Comparison of ENCODE assay signal across 8 cellular contexts in genomic region chr3:63933459-63933858, GRCh38. TPM values are rescaled to one million over a fixed set of nuclear protein-coding genes. Genes with fewer than 3 reads are reported as not detected.
DNase-seq lines count a peak whose midpoint lies in the region; ATAC-seq, FAIRE-seq and TF ChIP-seq lines count a peak whose summit lies in the region.

No MANE protein-coding gene starts in this region.

- no peaks in the 10 kb centered on the region for H3K27me3 ChIP-seq in GM12878 (replicated peaks in 1 of 2; ENCODE audit: control insufficient read depth in 2 of 2, insufficient read depth in 2 of 2, low read length in 1 of 2)

- DNase-seq in GM12891 (ENCODE audit: insufficient read length, low spot score) (no peak), GM12878 (ENCODE audit: low read depth, low spot score) (no peak), RCC 7860 (ENCODE audit: low spot score) (no peak), NCI-H524 (lab: John Stamatoyannopoulos, UW) (no peak), A172 (ENCODE audit: low spot score) (no peak)
- no peak for DNase-seq in activated CD4-positive, alpha-beta T cell treated with anti-CD3 and anti-CD28 coated beads for 48 hours

- no peaks in the 10 kb centered on the region; a peak in 2 of 4 replicates for H3K36me3 ChIP-seq in GM12878 (ENCODE audit: control insufficient read depth in 2 of 2, insufficient read depth in 2 of 2, low read length in 1 of 2)

- ATAC-seq in GM21526 (IDR thresholded peaks at IDR 0.05; ENCODE audit: low FRiP score, unreplicated experiment) (peak; percentile 69), HG03521 (IDR thresholded peaks at IDR 0.05; ENCODE audit: unreplicated experiment) (peak; percentile 38), GM12878 (peak; percentile 72)

- FAIRE-seq in GM12891 (lab: Jason Lieb, UNC) (peak; percentile 78), GM12878 (lab: Jason Lieb, UNC) (no peak), RCC 7860 (lab: Jason Lieb, UNC) (no peak)

- SMC1A ChIA-PET in GM12878 (lab: Charles Lee; ENCODE audit: uncharacterized antibody, unreplicated experiment), result interaction anchor here (0.6 to 1.3 kb wide), 9 partner anchors 10 to 95 kb away, joined by 3 to 6 read pairs (median 4); no protein-coding TSS in a partner anchor

- H2AFZ ChIP-seq in GM12878 (ENCODE audit: control insufficient read depth, low read depth, low read length), result no peak overlapping the region

- H3K9me3 ChIP-seq in GM12878 (replicated peaks; ENCODE audit: control insufficient read depth, insufficient read depth, low read length), result no peaks in the 10 kb centered on the region

- BruUV-seq in GM12878 (replicated peaks; lab: Mats Ljungman, UMichigan), result no TSS peak

- no peak overlapping the region for H3K9ac ChIP-seq in GM12878 (ENCODE audit: control insufficient read depth, insufficient read depth, low read length)

- 0 out of 4 replicates have a peak, but pooled peaks of 1 of the 2 experiments have one; percentile 43 for TF ChIP-seq EP300 in GM12878 (IDR thresholded peaks at IDR 0.05; ENCODE audit: borderline replicate concordance in 1 of 2, control insufficient read depth in 1 of 2, low read depth in 2 of 2, low read length in 2 of 2)

- peaks cover 42% of the 10 kb centered on the region for H3K4me1 ChIP-seq in GM12878 (ENCODE audit: control insufficient read depth, insufficient read depth, low read length)

- POLR2A ChIA-PET in GM12878 (lab: Charles Lee), result interaction anchor here (1.2 kb wide), 1 partner anchor 12 kb away, joined by 3 read pairs; no protein-coding TSS in a partner anchor

- peak overlapping the region; percentile 30 for H3K4me3 ChIP-seq in GM12878

- TF ChIP-seq POLR2A in GM12891 (IDR thresholded peaks at IDR 0.05; ENCODE audit: low read depth, low read length) (no peak), GM12878 (IDR thresholded peaks at IDR 0.05; ENCODE audit: low read depth, low read length) (no peak)

- TF ChIP-seq RAD21 in GM12878 (IDR thresholded peaks at IDR 0.05; ENCODE audit: insufficient read depth, low read depth, low read length), result no peak

- peak overlapping the region; percentile 52; the same call in 1 of the 2 replicates for H3K27ac ChIP-seq in GM12878 (ENCODE audit: control insufficient read depth, insufficient read depth)

- intact Hi-C loops in GM12878 (cut with micrococcal nuclease; ENCODE audit: unreplicated experiment), result no loop called here

- in situ Hi-C loops in GM12878 (cut with MboI), result no loop called here

- peak overlapping the region; percentile 70 for H3K4me2 ChIP-seq in GM12878 (ENCODE audit: control insufficient read depth, insufficient read depth)

- no peak for TF ChIP-seq CTCF in GM12878 (IDR thresholded peaks at IDR 0.05 in 2 of 3, conservative IDR thresholded peaks at IDR 0.05 in 1 of 3; ENCODE audit: control insufficient read depth in 2 of 3, extremely low read depth in 1 of 3, insufficient read depth in 1 of 3, low read depth in 3 of 3, low read length in 3 of 3)

- no peaks in the 10 kb centered on the region; the same call in 1 of the 2 replicates for H4K20me1 ChIP-seq in GM12878 (ENCODE audit: control insufficient read depth, insufficient read depth)

- peaks cover 21% of the 10 kb centered on the region for H3K79me2 ChIP-seq in GM12878 (ENCODE audit: control insufficient read depth, insufficient read depth, low read length)

- CTCF ChIA-PET in GM12878 (lab: Yijun Ruan, JAX), result interaction anchor here (0.6 kb wide), 1 partner anchor 24 kb away, joined by 3 read pairs; no protein-coding TSS in a partner anchor

- 0% methylated on average over 1 of the region's 1 CpG for WGBS in GM12878 (ENCODE audit: insufficient coverage, insufficient replicate concordance, low lambda C conversion rate, missing lambda C conversion rate)

- RAD21 ChIA-PET in GM12878 (lab: Charles Lee; ENCODE audit: unreplicated experiment), result interaction anchor here (0.6 to 1.2 kb wide), 5 partner anchors 11 to 67 kb away, joined by 3 read pairs; no protein-coding TSS in a partner anchor

TF ChIP-seq in GM12891, 5 proteins besides CTCF, POLR2A, EP300 and RAD21:
- TF ChIP-seq POLR2AphosphoS5 (IDR thresholded peaks at IDR 0.05; ENCODE audit: low read depth, low read length) (no peak), TAF1 (IDR thresholded peaks at IDR 0.05; ENCODE audit: low read depth, low read length) (no peak), POU2F2 (IDR thresholded peaks at IDR 0.05; ENCODE audit: low read depth, low read length) (no peak), SPI1 (IDR thresholded peaks at IDR 0.05; ENCODE audit: low read depth, low read length) (no peak), PAX5 (IDR thresholded peaks at IDR 0.05; ENCODE audit: insufficient read depth, low read length, severe bottlenecking) (no peak)
TF ChIP-seq in GM12891: peak in this region for 0.

TF ChIP-seq in GM12878, 131 proteins besides CTCF, POLR2A, EP300 and RAD21 (continues in another document):
- 0 out of 2 replicates have a peak, but pooled peaks have one; percentile 24 for TF ChIP-seq SMARCA5 (IDR thresholded peaks at IDR 0.05)
- peak; percentile 14; the same call in 1 of the 2 replicates for TF ChIP-seq BACH1 (IDR thresholded peaks at IDR 0.05; ENCODE audit: borderline replicate concordance)
- peak; percentile 68; the same call in 1 of the 2 replicates for TF ChIP-seq RELB (IDR thresholded peaks at IDR 0.05; ENCODE audit: low read depth)
- TF ChIP-seq HDAC6 (IDR thresholded peaks at IDR 0.05; ENCODE audit: unreplicated experiment), result no peak
- TF ChIP-seq IKZF2 (IDR thresholded peaks at IDR 0.05), result peak; percentile 69 to 70; a peak in 3 of 4 replicates
- TF ChIP-seq TBL1XR1 (IDR thresholded peaks at IDR 0.05; ENCODE audit: low read depth, low read length), result 0 out of 2 replicates have a peak, but pooled peaks have one; percentile 17
- TF ChIP-seq ZNF217 (IDR thresholded peaks at IDR 0.05), result 0 out of 2 replicates have a peak, but pooled peaks have one; percentile 20
- peak; percentile 63 for TF ChIP-seq IKZF1 (conservative IDR thresholded peaks at IDR 0.05)
- TF ChIP-seq NBN (IDR thresholded peaks at IDR 0.05), result 0 out of 2 replicates have a peak, but pooled peaks have one; percentile 22
- TF ChIP-seq YBX1 (IDR thresholded peaks at IDR 0.05), result no peak
- TF ChIP-seq NFIC (IDR thresholded peaks at IDR 0.05; ENCODE audit: low read depth, low read length), result peak; percentile 57; the same call in 1 of the 2 replicates
- 0 out of 2 replicates have a peak, but pooled peaks have one; percentile 10 for TF ChIP-seq DPF2 (IDR thresholded peaks at IDR 0.05)
- TF ChIP-seq ATF2 (IDR thresholded peaks at IDR 0.05; ENCODE audit: low read length), result peak; percentile 55; the same call in 1 of the 2 replicates
- no peak for TF ChIP-seq E2F4 (IDR thresholded peaks at IDR 0.05; ENCODE audit: low read depth, low read length)

RNA-seq across cellular contexts. Expression of gene SCAANT1, which starts 21.3 kb away (rescaled TPM):
- polyA plus RNA-seq in GM12891 (2012; ENCODE audit: low read depth, missing spikeins), result not detected
- not detected in 2 replicates for total RNA-seq in GM12878 (2013; cell fraction: nucleolus; rRNA removed)
- total RNA-seq in GM12878 (2014; rRNA removed) (2.1 TPM in 1 of 2 replicates, not detected in the other), GM12878 (2014; rRNA removed; fragmentation: Illumina TruSeq; extraction: Trizol) (2.4 TPM in 1 of 2 replicates, not detected in the other), GM12878 (2021) (1.5 and 1.7 TPM in 2 replicates)
- polyA plus RNA-seq in GM12878 (2011; ENCODE audit: low read depth), result not detected
- polyA plus RNA-seq in GM12878 (2011; rRNA removed) (1.7 TPM in 1 of 2 replicates, not detected in the other), GM12878 (2014; fragmentation: Illumina TruSeq; extraction: Trizol) (not detected in 2 replicates), GM12878 (2014; fragmentation: Nextera tagmentation; extraction: Ambion mirVana) (under 1 TPM in 1 of 2 experiments, not detected in 1; 0.60 TPM), GM12878 (2014; rRNA removed) (not detected in 2 replicates), GM12878 (2016; fragmentation: Nextera tagmentation; extraction: Ambion mirVana) (under 1 TPM; 0.95 TPM)
- polyA plus RNA-seq in GM12878 (2011; cell fraction: cytosol; rRNA removed), result not detected in 2 replicates
- not detected in 2 replicates for polyA plus RNA-seq in GM12878 (2011; cell fraction: nucleus; rRNA removed)
- 3.2 TPM in 1 of 2 replicates, not detected in the other for polyA plus RNA-seq in GM12878 (2012)
- not detected in 2 replicates for polyA minus RNA-seq in GM12878 (2011; rRNA and poly(A)+ RNA removed)
- polyA minus RNA-seq in GM12878 (2011; cell fraction: cytosol; rRNA and poly(A)+ RNA removed), result not detected in 2 replicates
- polyA minus RNA-seq in GM12878 (2011; cell fraction: nucleus; rRNA and poly(A)+ RNA removed), result not detected in 2 replicates
- not detected in 2 replicates for total RNA-seq in A172 (2014; rRNA removed; shearing (Covaris generic))
